In the genomic region with DNA sequence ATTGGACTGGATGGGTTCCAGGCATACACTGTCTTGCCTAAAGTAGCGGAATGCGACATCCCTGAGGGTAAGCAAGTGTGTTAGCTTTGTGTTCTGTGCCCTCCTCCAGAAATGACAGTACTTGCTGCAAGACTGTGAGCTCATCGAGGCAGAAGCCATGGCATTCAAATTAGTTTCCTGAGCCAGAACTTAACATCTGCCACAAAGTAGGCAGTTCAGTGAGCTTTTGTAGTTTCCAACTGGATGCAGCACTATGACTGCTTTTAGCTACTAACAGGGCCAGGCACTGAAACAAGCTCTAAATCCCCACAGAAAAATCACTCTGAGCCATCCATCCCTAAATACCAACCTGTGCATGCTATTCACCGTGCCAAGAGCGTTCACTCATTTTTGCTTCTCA, we compare ENCODE assay signal across 9 cellular contexts. TPM values are rescaled to one million over a fixed set of nuclear protein-coding genes. Genes with fewer than 3 reads are reported as not detected.
A peak's percentile ranks its signal among the peaks of the same experiment; 100 is the strongest.
DNase-seq lines count a peak whose midpoint lies in the region; ATAC-seq and TF ChIP-seq lines count a peak whose summit lies in the region.
"Had no signal": no experiment of that assay in that cellular context is flagged by ENCODE, and none has a peak within 500 bp of the region (broad histone marks: within the 10 kb centered on the region; RNA-seq: fewer than 3 reads in every experiment).

No MANE protein-coding gene starts in this region.

- ATAC-seq in psoas muscle (no peak), GM18511 (IDR thresholded peaks at IDR 0.05; ENCODE audit: unreplicated experiment) (no peak)

- H3K9me3 Mint-ChIP-seq in endodermal cell, result peaks cover under 1% of the 10 kb centered on the region

- H4K20me1 ChIP-seq in OCI-LY3 (ENCODE audit: insufficient read depth, low read length), result peaks cover 29% of the 10 kb centered on the region

- 87 to 98% methylated on average over 5 of the region's 5 CpGs for WGBS in endodermal cell (ENCODE audit: insufficient coverage in 1 of 2, insufficient read length in 1 of 2), 2 experiments
- 25 to 33% (median 25%) methylated on average over 5 of the region's 5 CpGs for WGBS in psoas muscle, 3 donors

- H3K27ac ChIP-seq in OCI-LY3 (ENCODE audit: low read length) (no peak overlapping the region), endodermal cell (ENCODE audit: low read depth, low read length) (no peak overlapping the region), psoas muscle (no peak overlapping the region)

- peak overlapping the region; percentile 91 for H3K4me3 ChIP-seq in OCI-LY3 (ENCODE audit: low read length)
- H3K4me3 ChIP-seq in endodermal cell (ENCODE audit: low read length), result peak overlapping the region; percentile 86
- H3K4me3 ChIP-seq in psoas muscle, result peak overlapping the region; percentile 98

- peaks cover 19% of the 10 kb centered on the region for H3K4me1 Mint-ChIP-seq in endodermal cell

- H3K36me3 Mint-ChIP-seq in endodermal cell (ENCODE audit: low read depth), result peaks cover 7% of the 10 kb centered on the region

- H3K27me3 ChIP-seq in OCI-LY3 (ENCODE audit: low read depth, low read length) (no peaks in the 10 kb centered on the region), endodermal cell (ENCODE audit: control insufficient read depth, insufficient read depth, low read length, poor library complexity, severe bottlenecking) (no peaks in the 10 kb centered on the region), psoas muscle (ENCODE audit: insufficient read depth in 3 of 3, low read length in 2 of 3) (no peaks in the 10 kb centered on the region)

- DNase-seq in GM10248 (ENCODE audit: extremely low spot score) (peak; percentile 13), endodermal cell (no peak), psoas muscle (no peak), T-helper 9 cell (no peak), Kasumi-1 (lab: John Stamatoyannopoulos, UW) (no peak)
- DNase-seq in activated CD4-positive, alpha-beta T cell treated with anti-CD3 and anti-CD28 coated beads for 1 hour, result no peak
- DNase-seq: activated naive CD4-positive, alpha-beta T cell had no signal

- intact Hi-C loops in psoas muscle (cut with DNase I), result no loop called here

- H3K4me1 ChIP-seq in OCI-LY3 (ENCODE audit: low read length), result peaks cover 26% of the 10 kb centered on the region
- H3K4me1 ChIP-seq in endodermal cell (ENCODE audit: control insufficient read depth, insufficient read depth, low read length), result no peaks in the 10 kb centered on the region
- H3K4me1 ChIP-seq in psoas muscle, result peaks cover 13% of the 10 kb centered on the region

- CTCF ChIA-PET in GM10248 (lab: Yijun Ruan, JAX), result interaction anchor here (1.0 to 2.1 kb wide), 10 partner anchors 9 to 1339 kb away, joined by 3 to 10 read pairs (median 5); no protein-coding TSS in a partner anchor

- H3K9me3 ChIP-seq in OCI-LY3 (ENCODE audit: insufficient read depth, low read length) (no peaks in the 10 kb centered on the region), endodermal cell (ENCODE audit: control insufficient read depth, low read length) (no peaks in the 10 kb centered on the region), psoas muscle (no peaks in the 10 kb centered on the region)

- H3K36me3 ChIP-seq in OCI-LY3 (replicated peaks; ENCODE audit: low read depth, low read length) (peaks cover 9% of the 10 kb centered on the region), endodermal cell (ENCODE audit: control insufficient read depth, insufficient read depth, low read length) (no peaks in the 10 kb centered on the region), psoas muscle (ENCODE audit: insufficient read depth in 1 of 2, low read depth in 1 of 2) (no peaks in the 10 kb centered on the region)

- POLR2A ChIA-PET in GM10248 (lab: Yijun Ruan, JAX), result no interaction called here

- H3K4me2 ChIP-seq in OCI-LY3 (ENCODE audit: low read length), result peak overlapping the region; percentile 99

- H3K27me3 Mint-ChIP-seq in endodermal cell (ENCODE audit: insufficient read depth), result no peaks in the 10 kb centered on the region

- peak overlapping the region; percentile 87 for H3K4me3 Mint-ChIP-seq in endodermal cell

- H3K9ac ChIP-seq in OCI-LY3 (ENCODE audit: low read length) (peak overlapping the region; percentile 93), endodermal cell (ENCODE audit: extremely low read depth, low read length, poor library complexity, severe bottlenecking) (no peak overlapping the region)

- H2AFZ ChIP-seq in OCI-LY3 (ENCODE audit: low read depth, low read length), result peak overlapping the region; percentile 98

- H3K79me2 ChIP-seq in OCI-LY3 (ENCODE audit: low read length), result peaks cover 38% of the 10 kb centered on the region

- H3K27ac Mint-ChIP-seq in endodermal cell, result no peak overlapping the region

- TF ChIP-seq CTCF in GM10248 (IDR thresholded peaks at IDR 0.05; ENCODE audit: control extremely low read depth, extremely low read depth, low read depth, missing control alignments), result no peak
- TF ChIP-seq CTCF in OCI-LY3 (IDR thresholded peaks at IDR 0.05; ENCODE audit: low read depth, low read length), result no peak
- no peak for TF ChIP-seq CTCF in endodermal cell (conservative IDR thresholded peaks at IDR 0.05)
- no peak for TF ChIP-seq CTCF in psoas muscle (IDR thresholded peaks at IDR 0.05)

RNA-seq across cellular contexts. Expression of a gene that starts 1.2 kb away (rescaled TPM):
- 10 to 100 TPM; 98.3 to 98.8 TPM for total RNA-seq in endodermal cell
- polyA plus RNA-seq in endodermal cell (2013, experiment 1 of 2), result 45.4 TPM
- 51.6 TPM for polyA plus RNA-seq in endodermal cell (2013, experiment 2 of 2)
- 10 to 100 TPM; 23.8 to 35.4 (median 25.3) TPM for total RNA-seq in psoas muscle
- 10 to 100 TPM; 10.2 to 23.7 (median 17.2) TPM for polyA plus RNA-seq in psoas muscle
